14 cellular contexts compared by ENCODE assay signal in genomic region chr14:96648506-96649326, GRCh38.
A peak's percentile ranks its signal among the peaks of the same experiment; 100 is the strongest.
DNase-seq lines count a peak whose midpoint lies in the region; ATAC-seq and TF ChIP-seq lines count a peak whose summit lies in the region.
"Had no signal": no experiment of that assay in that cellular context is flagged by ENCODE, and none has a peak within 500 bp of the region (broad histone marks: within the 10 kb centered on the region; RNA-seq: fewer than 3 reads in every experiment).

No MANE protein-coding gene starts in this region.

- H4K20me1 ChIP-seq in HCT116 (ENCODE audit: insufficient read depth), result no peaks in the 10 kb centered on the region

- RAD21 ChIA-PET in HCT116 (lab: Charles Lee; ENCODE audit: low non-redundant PET in 1 of 2, low total read pairs in 2 of 2, uncharacterized antibody in 2 of 2, unreplicated experiment in 2 of 2), result no interaction called here

- H3K4me3 ChIP-seq in HCT116 (replicated peaks in 1 of 2; ENCODE audit: low read depth in 1 of 2, low read length in 2 of 2) (no peak overlapping the region), stomach (no peak overlapping the region)
- H3K4me3 ChIP-seq: HAP-1, K562 had no signal

- H3K27me3 Mint-ChIP-seq in activated T-cell treated with anti-CD3 and anti-CD28 coated beads, Interleukin-2, amount 50 U/mL, for 24 hours, result peaks cover 19% of the 10 kb centered on the region
- H3K27me3 Mint-ChIP-seq in HFFc6 (ENCODE audit: insufficient read depth), result no peaks in the 10 kb centered on the region

- H3K4me2 ChIP-seq in HCT116 (ENCODE audit: low read length), result no peak overlapping the region

- no peak for TF ChIP-seq RAD21 in HCT116 (IDR thresholded peaks at IDR 0.05; ENCODE audit: low read depth)

- TF ChIP-seq POLR2A in HCT116 (IDR thresholded peaks at IDR 0.05; ENCODE audit: borderline replicate concordance, extremely low read depth, insufficient read depth, insufficient read length) (no peak), stomach (IDR thresholded peaks at IDR 0.05) (no peak)

- DNase-seq in D341Med (ENCODE audit: low spot score) (peak; percentile 9), HCT116 (ENCODE audit: low read depth, low spot score) (no peak), NCI-H69 (lab: John Stamatoyannopoulos, UW) (peak; percentile 22), stomach (peak; percentile 7), HFFc6 (no peak), kidney glomerular epithelial cell (lab: John Stamatoyannopoulos, UW) (no peak)
- no peak for DNase-seq in activated T-cell treated with anti-CD3 and anti-CD28 coated beads, Interleukin-2, amount 50 U/mL, for 24 hours
- DNase-seq: GDM1, NCI-H187, Right ventricle myocardium superior, SW 1271 had no signal

- no peak overlapping the region for H2AFZ ChIP-seq in HCT116 (ENCODE audit: low read depth, low read length, poor library complexity, severe bottlenecking)

- no peak for TF ChIP-seq EP300 in stomach (IDR thresholded peaks at IDR 0.05)

- intact Hi-C loops in HCT116 (cut with micrococcal nuclease) (no loop called here), stomach (cut with DNase I; ENCODE audit: low total_unique reads) (no loop called here)

- no peaks in the 10 kb centered on the region for H3K4me1 Mint-ChIP-seq in activated T-cell treated with anti-CD3 and anti-CD28 coated beads, Interleukin-2, amount 50 U/mL, for 24 hours (ENCODE audit: low read depth)
- H3K4me1 Mint-ChIP-seq in HFFc6 (ENCODE audit: low read depth), result no peaks in the 10 kb centered on the region
- H3K4me1 Mint-ChIP-seq: CD14-positive monocyte had no signal

- CTCF ChIA-PET in HCT116 (lab: Charles Lee), result no interaction called here

- no peak overlapping the region for H3K4me3 Mint-ChIP-seq in activated T-cell treated with anti-CD3 and anti-CD28 coated beads, Interleukin-2, amount 50 U/mL, for 24 hours
- H3K4me3 Mint-ChIP-seq in HFFc6, result no peak overlapping the region
- H3K4me3 Mint-ChIP-seq: CD14-positive monocyte had no signal

- POLR2A ChIA-PET in HCT116 (lab: Charles Lee), result no interaction called here

- H3K4me1 ChIP-seq in HCT116 (ENCODE audit: control insufficient read depth in 1 of 2, insufficient read depth in 2 of 2, low read length in 2 of 2), result no peaks in the 10 kb centered on the region
- H3K4me1 ChIP-seq in stomach, result no peaks in the 10 kb centered on the region
- H3K4me1 ChIP-seq: HAP-1 had no signal

- peaks cover 16% of the 10 kb centered on the region for H3K9me3 Mint-ChIP-seq in activated T-cell treated with anti-CD3 and anti-CD28 coated beads, Interleukin-2, amount 50 U/mL, for 24 hours
- peaks cover 3% of the 10 kb centered on the region; the same call in 1 of the 2 replicates for H3K9me3 Mint-ChIP-seq in HFFc6

- H3K9me3 ChIP-seq in HCT116 (ENCODE audit: control insufficient read depth in 1 of 2, insufficient read depth in 1 of 2, low read depth in 1 of 2, low read length in 2 of 2) (no peaks in the 10 kb centered on the region), stomach (peaks cover 0 to 20% (median 14%) of the 10 kb centered on the region in 4 donors)
- H3K9me3 ChIP-seq: HAP-1 had no signal

- no peaks in the 10 kb centered on the region for H3K79me2 ChIP-seq in HCT116 (ENCODE audit: insufficient read depth, low read length)

- ATAC-seq in HCT116, result no peak
- ATAC-seq: K562 had no signal

- H3K9me2 ChIP-seq in HCT116 (ENCODE audit: insufficient read depth), result no peaks in the 10 kb centered on the region

- H3K27ac Mint-ChIP-seq in activated T-cell treated with anti-CD3 and anti-CD28 coated beads, Interleukin-2, amount 50 U/mL, for 24 hours, result no peak overlapping the region
- no peak overlapping the region for H3K27ac Mint-ChIP-seq in HFFc6

- peaks cover 6% of the 10 kb centered on the region; the same call in 1 of the 2 replicates for H3K27me3 ChIP-seq in HCT116 (ENCODE audit: insufficient read depth, low read length)
- peaks cover 0 to 5% (median 0%) of the 10 kb centered on the region in 3 donors for H3K27me3 ChIP-seq in stomach

- H3K36me3 ChIP-seq in HCT116 (ENCODE audit: control insufficient read depth in 1 of 2, insufficient read depth in 2 of 2, low read length in 2 of 2), result no peaks in the 10 kb centered on the region
- H3K36me3 ChIP-seq in stomach, result no peaks in the 10 kb centered on the region
- H3K36me3 ChIP-seq: HAP-1 had no signal

- H3K27ac ChIP-seq in HCT116 (ENCODE audit: low read depth, low read length), result no peak overlapping the region
- H3K27ac ChIP-seq in stomach, result no peak overlapping the region

- no peak overlapping the region for H3K9ac ChIP-seq in HCT116 (ENCODE audit: low read length)

- BruUV-seq in HCT116 (replicated peaks; lab: Mats Ljungman, UMichigan), result no TSS peak

- no peak for TF ChIP-seq CTCF in HCT116 (IDR thresholded peaks at IDR 0.05 in 2 of 3, conservative IDR thresholded peaks at IDR 0.05 in 1 of 3; ENCODE audit: borderline replicate concordance in 1 of 3, insufficient read depth in 1 of 3, low read depth in 2 of 3, low read length in 2 of 3)
- TF ChIP-seq CTCF in stomach (IDR thresholded peaks at IDR 0.05), result no peak
- no peak for TF ChIP-seq CTCF in HFFc6 (IDR thresholded peaks at IDR 0.05)

- H3K36me3 Mint-ChIP-seq in activated T-cell treated with anti-CD3 and anti-CD28 coated beads, Interleukin-2, amount 50 U/mL, for 24 hours (ENCODE audit: low read depth), result no peaks in the 10 kb centered on the region
- no peaks in the 10 kb centered on the region for H3K36me3 Mint-ChIP-seq in HFFc6 (ENCODE audit: low read depth)
- H3K36me3 Mint-ChIP-seq: CD14-positive monocyte had no signal

- 67 to 87% (median 77%) methylated on average over 4 to 5 of the region's 5 CpGs for WGBS in stomach, 5 donors

TF ChIP-seq in HCT116, 20 proteins besides CTCF, POLR2A, EP300 and RAD21:
- no peak for TF ChIP-seq YY1 (IDR thresholded peaks at IDR 0.05; ENCODE audit: extremely low read depth, insufficient replicate concordance, low read depth, low read length)
- TF ChIP-seq, protein P1, sequence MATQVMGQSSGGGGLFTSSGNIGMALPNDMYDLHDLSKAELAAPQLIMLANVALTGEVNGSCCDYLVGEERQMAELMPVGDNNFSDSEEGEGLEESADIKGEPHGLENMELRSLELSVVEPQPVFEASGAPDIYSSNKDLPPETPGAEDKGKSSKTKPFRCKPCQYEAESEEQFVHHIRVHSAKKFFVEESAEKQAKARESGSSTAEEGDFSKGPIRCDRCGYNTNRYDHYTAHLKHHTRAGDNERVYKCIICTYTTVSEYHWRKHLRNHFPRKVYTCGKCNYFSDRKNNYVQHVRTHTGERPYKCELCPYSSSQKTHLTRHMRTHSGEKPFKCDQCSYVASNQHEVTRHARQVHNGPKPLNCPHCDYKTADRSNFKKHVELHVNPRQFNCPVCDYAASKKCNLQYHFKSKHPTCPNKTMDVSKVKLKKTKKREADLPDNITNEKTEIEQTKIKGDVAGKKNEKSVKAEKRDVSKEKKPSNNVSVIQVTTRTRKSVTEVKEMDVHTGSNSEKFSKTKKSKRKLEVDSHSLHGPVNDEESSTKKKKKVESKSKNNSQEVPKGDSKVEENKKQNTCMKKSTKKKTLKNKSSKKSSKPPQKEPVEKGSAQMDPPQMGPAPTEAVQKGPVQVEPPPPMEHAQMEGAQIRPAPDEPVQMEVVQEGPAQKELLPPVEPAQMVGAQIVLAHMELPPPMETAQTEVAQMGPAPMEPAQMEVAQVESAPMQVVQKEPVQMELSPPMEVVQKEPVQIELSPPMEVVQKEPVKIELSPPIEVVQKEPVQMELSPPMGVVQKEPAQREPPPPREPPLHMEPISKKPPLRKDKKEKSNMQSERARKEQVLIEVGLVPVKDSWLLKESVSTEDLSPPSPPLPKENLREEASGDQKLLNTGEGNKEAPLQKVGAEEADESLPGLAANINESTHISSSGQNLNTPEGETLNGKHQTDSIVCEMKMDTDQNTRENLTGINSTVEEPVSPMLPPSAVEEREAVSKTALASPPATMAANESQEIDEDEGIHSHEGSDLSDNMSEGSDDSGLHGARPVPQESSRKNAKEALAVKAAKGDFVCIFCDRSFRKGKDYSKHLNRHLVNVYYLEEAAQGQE (IDR thresholded peaks at IDR 0.05; ENCODE audit: low read depth), result 0 out of 2 replicates have a peak, but pooled peaks have one; percentile 5

Comparison
In these comparisons a context has a peak if more than half of its experiments do, and no peak if none do; other contexts are left out.
1. DNase-seq: peak in D341Med (single experiment), NCI-H69 (single experiment) and stomach (single experiment); none in HCT116 (single experiment), activated T-cell treated with anti-CD3 and anti-CD28 coated beads, Interleukin-2, amount 50 U/mL, for 24 hours (single experiment), HFFc6 (single experiment) and kidney glomerular epithelial cell (single experiment).